25 cellular contexts compared by ENCODE assay signal in the genomic region with DNA sequence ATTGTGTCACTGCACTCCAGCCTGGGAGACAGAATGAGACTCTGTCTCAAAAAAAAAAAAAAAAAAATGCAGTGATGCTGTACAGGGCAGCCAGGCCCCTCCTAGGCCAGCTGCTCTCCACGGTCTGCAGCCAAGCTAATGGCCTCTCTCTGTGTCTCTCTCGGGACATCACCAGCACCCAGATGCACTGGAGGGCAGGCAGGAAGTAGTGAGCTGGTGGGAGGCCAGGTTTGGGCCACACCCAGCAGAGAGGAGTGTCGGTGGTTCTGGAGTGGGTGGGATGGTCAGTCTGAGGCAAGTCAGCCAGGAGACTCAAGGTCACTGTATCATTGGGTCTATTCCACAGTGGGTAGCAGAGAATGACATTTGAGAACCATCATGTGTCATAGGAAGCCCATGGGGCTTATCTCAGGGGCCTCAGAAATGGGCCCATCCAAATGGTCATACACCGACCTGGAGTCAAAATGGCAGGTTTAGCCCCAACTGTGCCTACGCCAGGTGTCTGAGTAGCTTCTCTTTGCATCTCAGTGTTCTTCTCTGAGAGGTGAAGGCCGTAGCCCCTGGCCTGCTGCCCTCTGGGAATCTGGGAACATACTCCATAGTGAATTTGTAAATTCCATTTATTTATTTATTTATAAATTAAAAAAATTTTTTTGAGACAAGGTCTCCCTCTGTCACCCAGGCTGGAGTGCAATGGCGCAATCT. TPM values are rescaled to one million over a fixed set of nuclear protein-coding genes. Genes with fewer than 3 reads are reported as not detected.
DNase-seq lines count a peak whose midpoint lies in the region; TF ChIP-seq lines count a peak whose summit lies in the region.
"Had no signal": no experiment of that assay in that cellular context is flagged by ENCODE, and none has a peak within 500 bp of the region (broad histone marks: within the 10 kb centered on the region; RNA-seq: fewer than 3 reads in every experiment).

No MANE protein-coding gene starts in this region.

- H4K20me1 ChIP-seq in BLaER1: no peaks in the 10 kb centered on the region
- H4K20me1 ChIP-seq in osteoblast (ENCODE audit: insufficient read depth, low read length): no peaks in the 10 kb centered on the region

- H3K9ac ChIP-seq in BLaER1: no peak overlapping the region

- H3K27me3 Mint-ChIP-seq in CD8-positive, alpha-beta memory T cell: peaks cover 0 to 3% of the 10 kb centered on the region in 2 donors

- peak; percentile 39 for DNase-seq in DMS53 treated with DMSO at 0.1 percent for 48 hours (lab: John Stamatoyannopoulos, UW; ENCODE audit: unreplicated experiment)
- DNase-seq in RPMI8226: peak; percentile 61
- peak; percentile 58 for DNase-seq in osteoblast (ENCODE audit: insufficient read length, low spot score, missing footprints)
- DNase-seq in T1000 (lab: John Stamatoyannopoulos, UW): no peak
- no peak for DNase-seq in GDM1 (lab: John Stamatoyannopoulos, UW)
- DNase-seq in CD8-positive, alpha-beta memory T cell: no peak
- DNase-seq: EL, GF-D8, HCEC 1CT, Kasumi-1, NCI-H1694, NCI-H2029 treated with DMSO at 0.1 percent for 48 hours, NCI-H2227 treated with DMSO at 0.1 percent for 48 hours, NCI-H526 treated with DMSO at 0.1 percent for 48 hours, OCI-M1, SIG-M5 had no signal

- H3K4me2 ChIP-seq in BLaER1 (peak overlapping the region; percentile 53; the same call in 1 of the 2 replicates), osteoblast (ENCODE audit: insufficient read depth, low read length) (no peak overlapping the region)

- H3K4me1 ChIP-seq in BLaER1 (peaks cover 53% of the 10 kb centered on the region), osteoblast (ENCODE audit: insufficient read depth, low read length) (no peaks in the 10 kb centered on the region)
- no peaks in the 10 kb centered on the region for H3K4me1 ChIP-seq in CD8-positive, alpha-beta memory T cell (ENCODE audit: insufficient read depth, low read length)

- H3K27me3 ChIP-seq in BLaER1 (no peaks in the 10 kb centered on the region), osteoblast (ENCODE audit: insufficient read depth, low read length) (peaks cover 6% of the 10 kb centered on the region)
- H3K27me3 ChIP-seq in CD8-positive, alpha-beta memory T cell (ENCODE audit: insufficient read depth, low read length, poor library complexity, severe bottlenecking): no peaks in the 10 kb centered on the region
- H3K27me3 ChIP-seq: Peyer's patch had no signal

- H3K9me3 ChIP-seq in BLaER1: no peaks in the 10 kb centered on the region
- H3K9me3 ChIP-seq in osteoblast (ENCODE audit: low read depth, low read length): no peaks in the 10 kb centered on the region
- H3K9me3 ChIP-seq in CD8-positive, alpha-beta memory T cell (ENCODE audit: low read length): no peaks in the 10 kb centered on the region
- H3K9me3 ChIP-seq: Peyer's patch had no signal

- no peak for TF ChIP-seq CTCF in osteoblast (IDR thresholded peaks at IDR 0.05; ENCODE audit: extremely low read depth, low read depth, low read length)

- peaks cover 0 to 4% (median 0%) of the 10 kb centered on the region in 3 donors for H3K4me1 Mint-ChIP-seq in CD8-positive, alpha-beta memory T cell

- no peak overlapping the region for H3K4me3 ChIP-seq in BLaER1
- no peak overlapping the region for H3K4me3 ChIP-seq in osteoblast (ENCODE audit: insufficient read depth, low read length)
- H3K4me3 ChIP-seq in CD8-positive, alpha-beta memory T cell (ENCODE audit: low read length): no peak overlapping the region
- H3K4me3 ChIP-seq: Peyer's patch, SK-N-MC had no signal

- no peak overlapping the region for H3K4me3 Mint-ChIP-seq in CD8-positive, alpha-beta memory T cell
- H3K4me3 Mint-ChIP-seq: CD14-positive monocyte had no signal

- no peaks in the 10 kb centered on the region for H3K79me2 ChIP-seq in osteoblast (ENCODE audit: insufficient read depth, low read length)

- no peaks in the 10 kb centered on the region for H3K9me3 Mint-ChIP-seq in CD8-positive, alpha-beta memory T cell
- H3K9me3 Mint-ChIP-seq: CD14-positive monocyte had no signal

- CTCF ChIA-PET in CD8-positive, alpha-beta memory T cell (lab: Charles Lee): no interaction called here

- H3K27ac ChIP-seq in BLaER1: no peak overlapping the region
- H3K27ac ChIP-seq in osteoblast (ENCODE audit: low read depth, low read length): no peak overlapping the region
- H3K27ac ChIP-seq in CD8-positive, alpha-beta memory T cell (ENCODE audit: low read depth, low read length): no peak overlapping the region
- H3K27ac ChIP-seq: Peyer's patch, SK-N-MC had no signal

- H3K36me3 ChIP-seq in BLaER1 (no peaks in the 10 kb centered on the region), osteoblast (ENCODE audit: insufficient read depth, low read length) (no peaks in the 10 kb centered on the region)
- no peaks in the 10 kb centered on the region for H3K36me3 ChIP-seq in CD8-positive, alpha-beta memory T cell (ENCODE audit: insufficient read depth, low read length)
- H3K36me3 ChIP-seq: Peyer's patch had no signal

- H2AFZ ChIP-seq in osteoblast (ENCODE audit: low read length): no peak overlapping the region

- POLR2A ChIA-PET in CD8-positive, alpha-beta memory T cell (lab: Charles Lee): no interaction called here

- H3K36me3 Mint-ChIP-seq in CD8-positive, alpha-beta memory T cell: no peaks in the 10 kb centered on the region
- H3K36me3 Mint-ChIP-seq: CD14-positive monocyte had no signal

- H3K27ac Mint-ChIP-seq in CD8-positive, alpha-beta memory T cell: no peak overlapping the region

RNA-seq across cellular contexts. Expression of a gene that starts 22.7 kb away (rescaled TPM):
- total RNA-seq in osteoblast: 0.36 TPM in 1 of 2 replicates, not detected in the other
- total RNA-seq in CD8-positive, alpha-beta memory T cell: not detected
- polyA plus RNA-seq in CD8-positive, alpha-beta memory T cell: not detected
- total RNA-seq: H1; M059J; NCI-H460; T-helper 1 cell treated with Interleukin-12 subunit alpha and Interleukin-12 subunit beta and Interleukin-4 antibody, amounts not matched to agents 30 ng/mL and 1 ng/mL, for 36 hours had no signal
- polyA plus RNA-seq: AG04450 had no signal

RNA-seq across cellular contexts. Expression of a gene that starts 48.9 kb away (rescaled TPM):
- 43.9 and 44.9 TPM in 2 replicates for total RNA-seq in osteoblast
- total RNA-seq in CD8-positive, alpha-beta memory T cell: 10 to 100 TPM; 61.1 to 62.4 TPM
- 50.6 TPM for polyA plus RNA-seq in CD8-positive, alpha-beta memory T cell

RNA-seq across cellular contexts. Expression of a gene that starts 55.6 kb away (rescaled TPM):
- total RNA-seq in osteoblast: 0.88 and 1.1 TPM in 2 replicates
- total RNA-seq in CD8-positive, alpha-beta memory T cell: not detected
- polyA plus RNA-seq in CD8-positive, alpha-beta memory T cell: not detected
- total RNA-seq: T-helper 1 cell treated with Interleukin-12 subunit alpha and Interleukin-12 subunit beta and Interleukin-4 antibody, amounts not matched to agents 30 ng/mL and 1 ng/mL, for 36 hours had no signal
- polyA plus RNA-seq: CD14-positive monocyte had no signal

Comparison
In these comparisons a context has a peak if more than half of its experiments do, and no peak if none do; other contexts are left out.
1. DNase-seq: peak in DMS53 treated with DMSO at 0.1 percent for 48 hours (single experiment), RPMI8226 (single experiment) and osteoblast (single experiment); none in T1000 (single experiment), GDM1 (single experiment) and CD8-positive, alpha-beta memory T cell (0 of 5).